Comparison of ENCODE assay signal across 19 cellular contexts in the genomic region with DNA sequence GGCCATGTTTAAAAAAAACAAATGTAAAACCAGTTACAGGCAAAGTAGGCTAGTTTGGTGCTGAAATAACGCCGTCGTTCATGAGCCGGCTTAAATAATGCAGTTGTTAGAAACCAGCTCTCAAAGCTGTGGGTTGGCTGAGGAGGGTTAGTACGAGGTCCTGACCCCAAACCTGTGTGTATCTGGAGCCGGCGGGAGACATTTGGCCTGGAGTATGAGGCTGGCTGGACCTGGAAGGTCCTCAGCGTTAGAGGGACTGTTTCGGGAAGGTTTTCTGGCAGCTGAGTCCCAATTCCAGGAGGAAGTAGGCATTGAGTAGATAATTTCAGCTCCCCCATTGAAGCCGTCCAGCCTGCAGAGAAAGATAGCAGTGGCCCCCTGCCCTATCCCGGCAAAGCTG.
"Had no signal": no experiment of that assay in that cellular context is flagged by ENCODE, and none has a peak within 500 bp of the region (broad histone marks: within the 10 kb centered on the region; RNA-seq: fewer than 3 reads in every experiment).

No MANE protein-coding gene starts in this region.

- H3K27ac Mint-ChIP-seq: effector memory CD8-positive, alpha-beta T cell; memory B cell; naive B cell; natural killer cell treated with Interleukin-12 subunit alpha and Interleukin-12 subunit beta and Interleukin-15 and Interleukin-18, amount 100 ng/mL, for 72 hours; stimulated activated naive B cell treated with anti-CD40 and anti-IgM and Interleukin-4, amounts not matched to agents 10 μg/mL and 1 μg/mL and 100 μg/mL, for 72 hours; stimulated activated naive CD8-positive, alpha-beta T cell treated with anti-CD3 and anti-CD28 coated beads, Interleukin-15, Interleukin-2, amounts not matched to agents 100 ng/mL and 50 ng/mL, for 24 hours had no signal

- H3K9me3 ChIP-seq: psoas muscle, thoracic aorta, tibial nerve, upper lobe of right lung, uterus had no signal

- H3K27me3 ChIP-seq: tibial nerve, upper lobe of right lung, uterus had no signal

- ATAC-seq: effector memory CD8-positive, alpha-beta T cell; left lobe of liver; natural killer cell treated with Interleukin-12 subunit alpha and Interleukin-12 subunit beta and Interleukin-15 and Interleukin-18, amount 100 ng/mL, for 72 hours; psoas muscle; right cardiac atrium; stimulated activated naive B cell treated with anti-CD40 and anti-IgM and Interleukin-4, amounts not matched to agents 10 μg/mL and 1 μg/mL and 100 μg/mL, for 72 hours; upper lobe of right lung had no signal

- H3K4me1 Mint-ChIP-seq: naive B cell had no signal

- H3K36me3 ChIP-seq: thoracic aorta, tibial nerve, upper lobe of right lung, uterus had no signal

- H3K36me3 Mint-ChIP-seq: naive B cell; natural killer cell treated with Interleukin-12 subunit alpha and Interleukin-12 subunit beta and Interleukin-15 and Interleukin-18, amount 100 ng/mL, for 72 hours; stimulated activated naive B cell treated with anti-CD40 and anti-IgM and Interleukin-4, amounts not matched to agents 10 μg/mL and 1 μg/mL and 100 μg/mL, for 72 hours had no signal

- H3K4me3 Mint-ChIP-seq: effector memory CD8-positive, alpha-beta T cell; memory B cell; naive B cell; natural killer cell treated with Interleukin-12 subunit alpha and Interleukin-12 subunit beta and Interleukin-15 and Interleukin-18, amount 100 ng/mL, for 72 hours; stimulated activated naive B cell treated with anti-CD40 and anti-IgM and Interleukin-4, amounts not matched to agents 10 μg/mL and 1 μg/mL and 100 μg/mL, for 72 hours; stimulated activated naive CD8-positive, alpha-beta T cell treated with anti-CD3 and anti-CD28 coated beads, Interleukin-15, Interleukin-2, amounts not matched to agents 100 ng/mL and 50 ng/mL, for 24 hours had no signal

- H3K4me1 ChIP-seq: psoas muscle, tibial nerve, upper lobe of right lung, uterus had no signal

- H3K27ac ChIP-seq: psoas muscle, skin epidermis, thoracic aorta, tibial nerve, upper lobe of right lung, uterus had no signal

- DNase-seq: cortex of kidney; effector memory CD8-positive, alpha-beta T cell; hypothalamus; naive B cell; psoas muscle; right cardiac atrium; stimulated activated CD4-positive, alpha-beta T cell treated with anti-CD3 and anti-CD28 coated beads, Interleukin-15, amount 100 ng/mL, for 24 hours; stimulated activated CD4-positive, alpha-beta T cell treated with anti-CD3 and anti-CD28 coated beads, Interleukin-2, amount 100 ng/mL, for 48 hours; stimulated activated naive B cell treated with anti-CD40 and anti-IgM and Interleukin-4, amounts not matched to agents 10 μg/mL and 1 μg/mL and 100 μg/mL, for 72 hours; upper lobe of right lung; uterus had no signal

- H3K4me3 ChIP-seq: lung, psoas muscle, skin epidermis, thoracic aorta, tibial nerve, upper lobe of right lung, uterus had no signal
